ENCODE assay signal across 8 cellular contexts in the genomic region with DNA sequence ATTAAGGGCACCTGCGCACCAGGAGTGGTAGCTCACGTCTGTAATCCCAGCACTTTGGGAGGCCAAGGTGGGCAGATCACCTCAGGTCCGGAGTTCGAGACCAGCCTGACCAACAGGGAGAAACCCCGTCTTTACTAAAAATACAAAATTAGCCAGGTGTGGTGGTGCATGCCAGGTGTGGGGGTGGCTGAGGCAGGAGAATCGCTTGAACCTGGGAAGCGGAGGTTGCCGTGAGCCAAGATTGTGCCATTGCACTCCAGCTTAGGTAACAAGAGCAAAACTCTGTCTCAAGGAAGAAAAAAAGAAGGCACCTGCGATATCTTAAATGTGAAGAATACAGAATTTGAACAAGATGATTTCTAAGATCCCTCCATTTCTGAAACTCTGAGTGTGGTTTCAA. TPM values are rescaled to one million over a fixed set of nuclear protein-coding genes. Genes with fewer than 3 reads are reported as not detected.
A peak's percentile ranks its signal among the peaks of the same experiment; 100 is the strongest.
DNase-seq lines count a peak whose midpoint lies in the region; ATAC-seq, FAIRE-seq and TF ChIP-seq lines count a peak whose summit lies in the region.
"Not testable (repeated sequence)": the region's sequence is repeated elsewhere in the genome, so short reads cannot be mapped to it uniquely, and the experiment has no call there.

No MANE protein-coding gene starts in this region.

- POLR2A ChIA-PET in HepG2 (lab: Yijun Ruan, JAX), result not testable (repeated sequence)

- H3K4me1 ChIP-seq in Karpas-422 (ENCODE audit: low read length) (peaks cover 56% of the 10 kb centered on the region), HepG2 (ENCODE audit: insufficient read depth, low read length) (peaks cover 73% of the 10 kb centered on the region), parathyroid adenoma (peaks cover 19% of the 10 kb centered on the region), stomach smooth muscle (ENCODE audit: control insufficient read depth, insufficient read depth, low read length) (peaks cover 43% of the 10 kb centered on the region)

- peak overlapping the region; percentile 51 for H3K4me2 ChIP-seq in Karpas-422 (ENCODE audit: low read depth, low read length, poor library complexity, severe bottlenecking)
- H3K4me2 ChIP-seq in HepG2 (ENCODE audit: low read depth, low read length); parathyroid adenoma (ENCODE audit: low read length): not testable (repeated sequence)

- H3K36me3 Mint-ChIP-seq in CD14-positive monocyte, result peaks cover 21 to 44% of the 10 kb centered on the region in 2 donors
- not testable (repeated sequence) for H3K36me3 Mint-ChIP-seq in activated CD4-positive, alpha-beta T cell treated with anti-CD3 and anti-CD28 coated beads, Interleukin-2, amount 10 ng/mL, durations not matched to agents 24 days and 14 days (ENCODE audit: low read depth)
- H3K36me3 Mint-ChIP-seq in activated naive CD8-positive, alpha-beta T cell treated with anti-CD3 and anti-CD28 coated beads, Interleukin-2, amount 50 U/mL, for 24 hours (ENCODE audit: low read depth), result peaks cover 12% of the 10 kb centered on the region

- not testable (repeated sequence) for DNase-seq in CD14-positive monocyte (ENCODE audit: low spot score); Karpas-422; activated CD4-positive, alpha-beta T cell treated with anti-CD3 and anti-CD28 coated beads, Interleukin-2, amount 10 ng/mL, durations not matched to agents 24 days and 14 days; activated naive CD8-positive, alpha-beta T cell treated with anti-CD3 and anti-CD28 coated beads, Interleukin-2, amount 50 U/mL, for 24 hours; dorsolateral prefrontal cortex; HepG2 (ENCODE audit: low spot score)

- in situ Hi-C loops in HepG2 (cut with HindIII; ENCODE audit: extremely low pct_ligation_motif_present, low pct_unique_long_range_greater_than_20kb), result not testable (repeated sequence)

- 96% methylated on average over 9 of the region's 9 CpGs for WGBS in HepG2 (ENCODE audit: low lambda C conversion rate)

- H3K27me3 ChIP-seq in Karpas-422 (ENCODE audit: low read length); dorsolateral prefrontal cortex; HepG2 (ENCODE audit: control insufficient read depth in 1 of 2, insufficient read depth in 2 of 2, low read length in 2 of 2); parathyroid adenoma (ENCODE audit: control insufficient read depth, insufficient read depth, low read length); stomach smooth muscle (ENCODE audit: control insufficient read depth in 1 of 2, insufficient read depth in 2 of 2, low read length in 2 of 2): not testable (repeated sequence)

- not testable (repeated sequence) for ATAC-seq in activated naive CD8-positive, alpha-beta T cell treated with anti-CD3 and anti-CD28 coated beads, Interleukin-2, amount 50 U/mL, for 24 hours; HepG2

- not testable (repeated sequence) for H3K4me3 Mint-ChIP-seq in CD14-positive monocyte; activated CD4-positive, alpha-beta T cell treated with anti-CD3 and anti-CD28 coated beads, Interleukin-2, amount 10 ng/mL, durations not matched to agents 24 days and 14 days; activated naive CD8-positive, alpha-beta T cell treated with anti-CD3 and anti-CD28 coated beads, Interleukin-2, amount 50 U/mL, for 24 hours

- peaks cover 100% of the 10 kb centered on the region for H3K79me2 ChIP-seq in Karpas-422 (ENCODE audit: low read length)
- H3K79me2 ChIP-seq in HepG2 (ENCODE audit: insufficient read depth, low read length), result peaks cover 95% of the 10 kb centered on the region
- H3K79me2 ChIP-seq in parathyroid adenoma, result peaks cover 37% of the 10 kb centered on the region

- H3K27ac Mint-ChIP-seq in CD14-positive monocyte, result peak overlapping the region in 6 of 7 donors; percentile 64 to 91 (median 78)
- peak overlapping the region; percentile 67 for H3K27ac Mint-ChIP-seq in activated CD4-positive, alpha-beta T cell treated with anti-CD3 and anti-CD28 coated beads, Interleukin-2, amount 10 ng/mL, durations not matched to agents 24 days and 14 days
- H3K27ac Mint-ChIP-seq in activated naive CD8-positive, alpha-beta T cell treated with anti-CD3 and anti-CD28 coated beads, Interleukin-2, amount 50 U/mL, for 24 hours, result peak overlapping the region; percentile 65

- not testable (repeated sequence) for H3K9me3 ChIP-seq in Karpas-422 (ENCODE audit: low read length); HepG2 (ENCODE audit: low read length); parathyroid adenoma (ENCODE audit: control insufficient read depth, low read length); stomach smooth muscle (ENCODE audit: control insufficient read depth in 2 of 2, low read length in 2 of 2)

- not testable (repeated sequence) for H3K9ac ChIP-seq in Karpas-422 (ENCODE audit: low read length); HepG2 (ENCODE audit: insufficient read depth, low read depth, low read length); parathyroid adenoma; stomach smooth muscle (ENCODE audit: low read length in 2 of 2)

- H3K9me2 ChIP-seq in Karpas-422 (replicated peaks; ENCODE audit: insufficient read depth, low read length), result not testable (repeated sequence)

- not testable (repeated sequence) for H3K27me3 Mint-ChIP-seq in CD14-positive monocyte (ENCODE audit: low read depth in 3 of 3); activated CD4-positive, alpha-beta T cell treated with anti-CD3 and anti-CD28 coated beads, Interleukin-2, amount 10 ng/mL, durations not matched to agents 24 days and 14 days; activated naive CD8-positive, alpha-beta T cell treated with anti-CD3 and anti-CD28 coated beads, Interleukin-2, amount 50 U/mL, for 24 hours

- CTCF ChIA-PET in HepG2 (lab: Yijun Ruan, JAX; ENCODE audit: low intra/inter-chr PET ratio, low total read pairs), result not testable (repeated sequence)

- H3K36me3 ChIP-seq in Karpas-422 (ENCODE audit: insufficient read depth, low read length); HepG2 (replicated peaks in 1 of 2; ENCODE audit: control insufficient read depth in 1 of 2, insufficient read depth in 2 of 2, low read length in 2 of 2); parathyroid adenoma (ENCODE audit: control insufficient read depth, insufficient read depth, low read length); stomach smooth muscle (ENCODE audit: control insufficient read depth in 2 of 2, insufficient read depth in 2 of 2, low read length in 2 of 2): not testable (repeated sequence)

- not testable (repeated sequence) for H3K9me3 Mint-ChIP-seq in CD14-positive monocyte; activated CD4-positive, alpha-beta T cell treated with anti-CD3 and anti-CD28 coated beads, Interleukin-2, amount 10 ng/mL, durations not matched to agents 24 days and 14 days; activated naive CD8-positive, alpha-beta T cell treated with anti-CD3 and anti-CD28 coated beads, Interleukin-2, amount 50 U/mL, for 24 hours

- not testable (repeated sequence) for H3K4me3 ChIP-seq in Karpas-422 (ENCODE audit: low read length); dorsolateral prefrontal cortex; HepG2 (replicated peaks in 1 of 3; ENCODE audit: insufficient read depth in 1 of 3, low read depth in 2 of 3, low read length in 3 of 3); parathyroid adenoma (ENCODE audit: low read depth, low read length); stomach smooth muscle (ENCODE audit: low read length in 2 of 2)

- not testable (repeated sequence) for TF ChIP-seq EP300 in HepG2 (IDR thresholded peaks at IDR 0.05; ENCODE audit: low read depth in 2 of 2, low read length in 2 of 2); HepG2 (CRISPR knock-in tag; IDR thresholded peaks at IDR 0.05; ENCODE audit: borderline replicate concordance)

- not testable (repeated sequence) for BruUV-seq in HepG2 (replicated peaks; lab: Mats Ljungman, UMichigan)

- intact Hi-C loops in CD14-positive monocyte (cut with micrococcal nuclease); activated CD4-positive, alpha-beta T cell treated with anti-CD3 and anti-CD28 coated beads, Interleukin-2, amount 10 ng/mL, durations not matched to agents 24 days and 14 days (cut with micrococcal nuclease); dorsolateral prefrontal cortex (cut with DNase I); HepG2 (cut with micrococcal nuclease; ENCODE audit: unreplicated experiment): not testable (repeated sequence)

- FAIRE-seq in HepG2 (lab: Jason Lieb, UNC), result not testable (repeated sequence)

- H4K20me1 ChIP-seq in Karpas-422 (ENCODE audit: insufficient read depth, low read depth, low read length) (peaks cover 26% of the 10 kb centered on the region; the same call in 1 of the 2 replicates), HepG2 (ENCODE audit: insufficient read depth, low read length) (peaks cover 77% of the 10 kb centered on the region)

- peaks cover 35% of the 10 kb centered on the region for H3K4me1 Mint-ChIP-seq in CD14-positive monocyte
- H3K4me1 Mint-ChIP-seq in activated CD4-positive, alpha-beta T cell treated with anti-CD3 and anti-CD28 coated beads, Interleukin-2, amount 10 ng/mL, durations not matched to agents 24 days and 14 days, result peaks cover 47% of the 10 kb centered on the region
- H3K4me1 Mint-ChIP-seq in activated naive CD8-positive, alpha-beta T cell treated with anti-CD3 and anti-CD28 coated beads, Interleukin-2, amount 50 U/mL, for 24 hours, result peaks cover 64% of the 10 kb centered on the region

- TF ChIP-seq RAD21 in HepG2 (CRISPR knock-in tag; IDR thresholded peaks at IDR 0.05), result not testable (repeated sequence)

- TF ChIP-seq CTCF in CD14-positive monocyte (IDR thresholded peaks at IDR 0.05); dorsolateral prefrontal cortex (IDR thresholded peaks at IDR 0.05 in 54 of 56, conservative IDR thresholded peaks at IDR 0.05 in 2 of 56; ENCODE audit: low read depth in 1 of 56, partially characterized antibody in 56 of 56); HepG2 (CRISPR knock-in tag; IDR thresholded peaks at IDR 0.05); parathyroid adenoma (IDR thresholded peaks at IDR 0.05): not testable (repeated sequence)

- not testable (repeated sequence) for TF ChIP-seq POLR2A in HepG2 (IDR thresholded peaks at IDR 0.05; ENCODE audit: insufficient read depth in 1 of 2, low read depth in 2 of 2, low read length in 2 of 2)

- peak overlapping the region; percentile 37; the same call in 1 of the 2 replicates for H3K27ac ChIP-seq in Karpas-422 (ENCODE audit: low read length)
- H3K27ac ChIP-seq in dorsolateral prefrontal cortex, result peak overlapping the region in 52 of 59 donors; percentile 24 to 94 (median 81)
- H3K27ac ChIP-seq in HepG2 (ENCODE audit: extremely low read length, insufficient read depth, low read length), result not testable (repeated sequence)
- H3K27ac ChIP-seq in parathyroid adenoma, result peak overlapping the region; percentile 60
- H3K27ac ChIP-seq in stomach smooth muscle (ENCODE audit: low read length), result peak overlapping the region; percentile 84

- H2AFZ ChIP-seq in Karpas-422 (ENCODE audit: low read length); HepG2 (ENCODE audit: low read length); parathyroid adenoma: not testable (repeated sequence)

RNA-seq across cellular contexts. Expression of a gene that starts 26.9 kb away (rescaled TPM):
- polyA plus RNA-seq in CD14-positive monocyte (10 to 100 TPM; 27.2 to 39.9 TPM), HepG2 (2011; rRNA removed) (69.0 and 70.4 TPM in 2 replicates)
- total RNA-seq in Karpas-422 (2014; rRNA removed; shearing (Covaris generic); ENCODE audit: low replicate concordance), result 130 and 148 TPM in 2 replicates
- total RNA-seq in activated CD4-positive, alpha-beta T cell treated with anti-CD3 and anti-CD28 coated beads, Interleukin-2, amount 10 ng/mL, durations not matched to agents 24 days and 14 days, result 154 and 159 TPM in 2 replicates
- total RNA-seq in dorsolateral prefrontal cortex (100 to 1,000 TPM in 113 of 120 experiments, 10 to 100 TPM in 7; 79.5 to 194 (median 131) TPM), HepG2 (2016; rRNA removed; fragmentation: Illumina TruSeq; extraction: Trizol) (80.1 and 93.4 TPM in 2 replicates)
- 11.9 and 18.9 TPM in 2 replicates for total RNA-seq in HepG2 (2016; cell fraction: cytosol; rRNA removed; fragmentation: Illumina TruSeq; extraction: Trizol; ENCODE audit: low read depth)
- 79.6 and 87.8 TPM in 2 replicates for total RNA-seq in HepG2 (2016; cell fraction: insoluble cytoplasmic fraction; rRNA removed; fragmentation: Illumina TruSeq; extraction: Trizol)
- 21.9 and 25.0 TPM in 2 replicates for total RNA-seq in HepG2 (2016; cell fraction: membrane; rRNA removed; fragmentation: Illumina TruSeq; extraction: Trizol)
- total RNA-seq in HepG2 (2016; cell fraction: nucleus; rRNA removed; fragmentation: Illumina TruSeq; extraction: Trizol), result 82.4 and 83.3 TPM in 2 replicates
- 39.2 and 40.8 TPM in 2 replicates for polyA plus RNA-seq in HepG2 (2011; cell fraction: cytosol; rRNA removed)
- polyA plus RNA-seq in HepG2 (2011; cell fraction: nucleus; rRNA removed), result 119 and 122 TPM in 2 replicates
- polyA plus RNA-seq in HepG2 (2012), result 26.5 and 31.0 TPM in 2 replicates
- 1.3 and 1.7 TPM in 2 replicates for polyA plus RNA-seq in HepG2 (2016; cell fraction: cytosol; fragmentation: Illumina TruSeq; extraction: Trizol; ENCODE audit: low read depth)
- 45.5 and 54.9 TPM in 2 replicates for polyA plus RNA-seq in HepG2 (2016; cell fraction: insoluble cytoplasmic fraction; fragmentation: Illumina TruSeq; extraction: Trizol; ENCODE audit: low read depth)
- polyA plus RNA-seq in HepG2 (2016; cell fraction: membrane; fragmentation: Illumina TruSeq; extraction: Trizol; ENCODE audit: low read depth), result 4.2 and 6.0 TPM in 2 replicates
- polyA plus RNA-seq in HepG2 (2016; cell fraction: nucleus; fragmentation: Illumina TruSeq; extraction: Trizol; ENCODE audit: insufficient read depth, low read depth), result 81.4 and 92.9 TPM in 2 replicates
- polyA minus RNA-seq in HepG2 (2011; rRNA and poly(A)+ RNA removed; ENCODE audit: low replicate concordance), result 153 and 310 TPM in 2 replicates
- polyA minus RNA-seq in HepG2 (2011; cell fraction: cytosol; rRNA and poly(A)+ RNA removed), result 51.3 and 63.1 TPM in 2 replicates
- polyA minus RNA-seq in HepG2 (2011; cell fraction: nucleus; rRNA and poly(A)+ RNA removed), result 123 and 152 TPM in 2 replicates

RNA-seq across cellular contexts. Expression of a gene that starts 39.4 kb away (rescaled TPM):
- polyA plus RNA-seq in CD14-positive monocyte (10 to 100 TPM; 83.3 to 87.8 TPM), HepG2 (2011; rRNA removed) (55.6 and 59.4 TPM in 2 replicates)
- 174 and 253 TPM in 2 replicates for total RNA-seq in Karpas-422 (2014; rRNA removed; shearing (Covaris generic); ENCODE audit: low replicate concordance)
- 53.9 and 54.9 TPM in 2 replicates for total RNA-seq in activated CD4-positive, alpha-beta T cell treated with anti-CD3 and anti-CD28 coated beads, Interleukin-2, amount 10 ng/mL, durations not matched to agents 24 days and 14 days
- total RNA-seq in dorsolateral prefrontal cortex (10 to 100 TPM; 21.5 to 52.5 (median 36.6) TPM), HepG2 (2016; rRNA removed; fragmentation: Illumina TruSeq; extraction: Trizol) (91.5 and 129 TPM in 2 replicates)
- total RNA-seq in HepG2 (2016; cell fraction: cytosol; rRNA removed; fragmentation: Illumina TruSeq; extraction: Trizol; ENCODE audit: low read depth), result 298 and 321 TPM in 2 replicates
- total RNA-seq in HepG2 (2016; cell fraction: insoluble cytoplasmic fraction; rRNA removed; fragmentation: Illumina TruSeq; extraction: Trizol), result 81.6 and 129 TPM in 2 replicates
- total RNA-seq in HepG2 (2016; cell fraction: membrane; rRNA removed; fragmentation: Illumina TruSeq; extraction: Trizol), result 276 and 295 TPM in 2 replicates
- 68.5 and 73.1 TPM in 2 replicates for total RNA-seq in HepG2 (2016; cell fraction: nucleus; rRNA removed; fragmentation: Illumina TruSeq; extraction: Trizol)
- 75.6 and 88.6 TPM in 2 replicates for polyA plus RNA-seq in HepG2 (2011; cell fraction: cytosol; rRNA removed)
- polyA plus RNA-seq in HepG2 (2011; cell fraction: nucleus; rRNA removed), result 25.5 and 28.0 TPM in 2 replicates
- polyA plus RNA-seq in HepG2 (2012), result 46.9 and 52.6 TPM in 2 replicates
- polyA plus RNA-seq in HepG2 (2016; cell fraction: cytosol; fragmentation: Illumina TruSeq; extraction: Trizol; ENCODE audit: low read depth), result 363 and 406 TPM in 2 replicates
- 80.1 and 94.0 TPM in 2 replicates for polyA plus RNA-seq in HepG2 (2016; cell fraction: insoluble cytoplasmic fraction; fragmentation: Illumina TruSeq; extraction: Trizol; ENCODE audit: low read depth)
- polyA plus RNA-seq in HepG2 (2016; cell fraction: membrane; fragmentation: Illumina TruSeq; extraction: Trizol; ENCODE audit: low read depth), result 256 and 270 TPM in 2 replicates
- 125 and 127 TPM in 2 replicates for polyA plus RNA-seq in HepG2 (2016; cell fraction: nucleus; fragmentation: Illumina TruSeq; extraction: Trizol; ENCODE audit: insufficient read depth, low read depth)
- polyA minus RNA-seq in HepG2 (2011; rRNA and poly(A)+ RNA removed; ENCODE audit: low replicate concordance), result 42.4 and 68.4 TPM in 2 replicates
- 19.5 and 22.2 TPM in 2 replicates for polyA minus RNA-seq in HepG2 (2011; cell fraction: cytosol; rRNA and poly(A)+ RNA removed)
- 21.8 and 25.0 TPM in 2 replicates for polyA minus RNA-seq in HepG2 (2011; cell fraction: nucleus; rRNA and poly(A)+ RNA removed)

RNA-seq across cellular contexts. Expression of a gene that starts 52.7 kb away (rescaled TPM):
- 10 to 100 TPM; 13.8 to 16.9 TPM for polyA plus RNA-seq in CD14-positive monocyte
- 8.7 and 11.0 TPM in 2 replicates for total RNA-seq in Karpas-422 (2014; rRNA removed; shearing (Covaris generic); ENCODE audit: low replicate concordance)
- total RNA-seq in activated CD4-positive, alpha-beta T cell treated with anti-CD3 and anti-CD28 coated beads, Interleukin-2, amount 10 ng/mL, durations not matched to agents 24 days and 14 days, result 16.4 and 16.7 TPM in 2 replicates
- 10 to 100 TPM; 12.8 to 27.9 (median 19.6) TPM for total RNA-seq in dorsolateral prefrontal cortex
- 12.8 and 16.3 TPM in 2 replicates for total RNA-seq in HepG2 (2016; rRNA removed; fragmentation: Illumina TruSeq; extraction: Trizol)
- total RNA-seq in HepG2 (2016; cell fraction: cytosol; rRNA removed; fragmentation: Illumina TruSeq; extraction: Trizol; ENCODE audit: low read depth), result 1.7 and 3.2 TPM in 2 replicates
- total RNA-seq in HepG2 (2016; cell fraction: insoluble cytoplasmic fraction; rRNA removed; fragmentation: Illumina TruSeq; extraction: Trizol), result 11.8 and 15.3 TPM in 2 replicates
- total RNA-seq in HepG2 (2016; cell fraction: membrane; rRNA removed; fragmentation: Illumina TruSeq; extraction: Trizol), result 4.6 and 5.3 TPM in 2 replicates
- total RNA-seq in HepG2 (2016; cell fraction: nucleus; rRNA removed; fragmentation: Illumina TruSeq; extraction: Trizol), result 6.6 and 6.7 TPM in 2 replicates
- 8.5 and 10.4 TPM in 2 replicates for polyA plus RNA-seq in HepG2 (2011; rRNA removed)
- 10.7 and 10.9 TPM in 2 replicates for polyA plus RNA-seq in HepG2 (2011; cell fraction: cytosol; rRNA removed)
- polyA plus RNA-seq in HepG2 (2011; cell fraction: nucleus; rRNA removed), result 4.4 and 5.2 TPM in 2 replicates
- 6.3 and 8.1 TPM in 2 replicates for polyA plus RNA-seq in HepG2 (2012)
- polyA plus RNA-seq in HepG2 (2016; cell fraction: cytosol; fragmentation: Illumina TruSeq; extraction: Trizol; ENCODE audit: low read depth), result 0.88 and 1.1 TPM in 2 replicates
- 13.5 and 13.9 TPM in 2 replicates for polyA plus RNA-seq in HepG2 (2016; cell fraction: insoluble cytoplasmic fraction; fragmentation: Illumina TruSeq; extraction: Trizol; ENCODE audit: low read depth)
- 2.7 and 3.1 TPM in 2 replicates for polyA plus RNA-seq in HepG2 (2016; cell fraction: membrane; fragmentation: Illumina TruSeq; extraction: Trizol; ENCODE audit: low read depth)
- polyA plus RNA-seq in HepG2 (2016; cell fraction: nucleus; fragmentation: Illumina TruSeq; extraction: Trizol; ENCODE audit: insufficient read depth, low read depth), result 7.0 and 7.3 TPM in 2 replicates
- 23.9 and 78.0 TPM in 2 replicates for polyA minus RNA-seq in HepG2 (2011; rRNA and poly(A)+ RNA removed; ENCODE audit: low replicate concordance)
- polyA minus RNA-seq in HepG2 (2011; cell fraction: cytosol; rRNA and poly(A)+ RNA removed), result 6.1 and 7.7 TPM in 2 replicates
- polyA minus RNA-seq in HepG2 (2011; cell fraction: nucleus; rRNA and poly(A)+ RNA removed), result 6.1 and 6.6 TPM in 2 replicates

RNA-seq across cellular contexts. Expression of a gene that starts 52.8 kb away (rescaled TPM):
- polyA plus RNA-seq in CD14-positive monocyte, result 100 to 1,000 TPM; 104 to 107 TPM
- 41.2 and 104 TPM in 2 replicates for total RNA-seq in Karpas-422 (2014; rRNA removed; shearing (Covaris generic); ENCODE audit: low replicate concordance)
- 151 and 159 TPM in 2 replicates for total RNA-seq in activated CD4-positive, alpha-beta T cell treated with anti-CD3 and anti-CD28 coated beads, Interleukin-2, amount 10 ng/mL, durations not matched to agents 24 days and 14 days
- 100 to 1,000 TPM in 100 of 120 experiments, 10 to 100 TPM in 20; 59.7 to 172 (median 126) TPM for total RNA-seq in dorsolateral prefrontal cortex
- 151 and 177 TPM in 2 replicates for total RNA-seq in HepG2 (2016; rRNA removed; fragmentation: Illumina TruSeq; extraction: Trizol)
- total RNA-seq in HepG2 (2016; cell fraction: cytosol; rRNA removed; fragmentation: Illumina TruSeq; extraction: Trizol; ENCODE audit: low read depth), result 63.9 and 66.7 TPM in 2 replicates
- 156 and 192 TPM in 2 replicates for total RNA-seq in HepG2 (2016; cell fraction: insoluble cytoplasmic fraction; rRNA removed; fragmentation: Illumina TruSeq; extraction: Trizol)
- total RNA-seq in HepG2 (2016; cell fraction: membrane; rRNA removed; fragmentation: Illumina TruSeq; extraction: Trizol), result 73.2 and 73.9 TPM in 2 replicates
- 95.2 and 101 TPM in 2 replicates for total RNA-seq in HepG2 (2016; cell fraction: nucleus; rRNA removed; fragmentation: Illumina TruSeq; extraction: Trizol)
- 136 and 184 TPM in 2 replicates for polyA plus RNA-seq in HepG2 (2011; rRNA removed)
- 250 and 309 TPM in 2 replicates for polyA plus RNA-seq in HepG2 (2011; cell fraction: cytosol; rRNA removed)
- polyA plus RNA-seq in HepG2 (2011; cell fraction: nucleus; rRNA removed), result 121 and 147 TPM in 2 replicates
- 68.1 and 104 TPM in 2 replicates for polyA plus RNA-seq in HepG2 (2012)
- polyA plus RNA-seq in HepG2 (2016; cell fraction: cytosol; fragmentation: Illumina TruSeq; extraction: Trizol; ENCODE audit: low read depth), result 59.5 and 64.2 TPM in 2 replicates
- polyA plus RNA-seq in HepG2 (2016; cell fraction: insoluble cytoplasmic fraction; fragmentation: Illumina TruSeq; extraction: Trizol; ENCODE audit: low read depth), result 207 and 214 TPM in 2 replicates
- 60.1 and 66.7 TPM in 2 replicates for polyA plus RNA-seq in HepG2 (2016; cell fraction: membrane; fragmentation: Illumina TruSeq; extraction: Trizol; ENCODE audit: low read depth)
- polyA plus RNA-seq in HepG2 (2016; cell fraction: nucleus; fragmentation: Illumina TruSeq; extraction: Trizol; ENCODE audit: insufficient read depth, low read depth), result 195 and 196 TPM in 2 replicates
- 139 and 344 TPM in 2 replicates for polyA minus RNA-seq in HepG2 (2011; rRNA and poly(A)+ RNA removed; ENCODE audit: low replicate concordance)
- 32.1 and 32.6 TPM in 2 replicates for polyA minus RNA-seq in HepG2 (2011; cell fraction: cytosol; rRNA and poly(A)+ RNA removed)
- polyA minus RNA-seq in HepG2 (2011; cell fraction: nucleus; rRNA and poly(A)+ RNA removed), result 45.3 and 46.7 TPM in 2 replicates
